Comparison of ENCODE assay signal across 9 cellular contexts in genomic region chr5:69024241-69024651, GRCh38.
A peak's percentile ranks its signal among the peaks of the same experiment; 100 is the strongest.
DNase-seq lines count a peak whose midpoint lies in the region; ATAC-seq and TF ChIP-seq lines count a peak whose summit lies in the region.
"Had no signal": no experiment of that assay in that cellular context is flagged by ENCODE, and none has a peak within 500 bp of the region (broad histone marks: within the 10 kb centered on the region; RNA-seq: fewer than 3 reads in every experiment).

No MANE protein-coding gene starts in this region.

- H3K4me1 ChIP-seq in DOHH2 (ENCODE audit: control insufficient read depth, low read length), result peaks cover 3% of the 10 kb centered on the region
- no peaks in the 10 kb centered on the region for H3K4me1 ChIP-seq in left ventricle myocardium inferior

- no peak for ATAC-seq in HG03196 (IDR thresholded peaks at IDR 0.05; ENCODE audit: unreplicated experiment)

- no peak overlapping the region for H3K4me2 ChIP-seq in DOHH2 (ENCODE audit: low read length)

- peak; percentile 81 for TF ChIP-seq CTCF in DOHH2 (IDR thresholded peaks at IDR 0.05; ENCODE audit: low read depth, low read length, poor library complexity, severe bottlenecking)
- peak; percentile 63 for TF ChIP-seq CTCF in left ventricle myocardium inferior (IDR thresholded peaks at IDR 0.05; ENCODE audit: borderline replicate concordance)

- H4K20me1 ChIP-seq in DOHH2 (ENCODE audit: control insufficient read depth, insufficient read depth, low read depth, low read length), result no peaks in the 10 kb centered on the region

- peaks cover 30% of the 10 kb centered on the region for H3K27me3 Mint-ChIP-seq in activated CD4-positive, alpha-beta memory T cell treated with anti-CD3 and anti-CD28 coated beads, Interleukin-2, amount 10 ng/mL, durations not matched to agents 7 days and 5 days

- POLR2A ChIA-PET in activated CD4-positive, alpha-beta memory T cell treated with anti-CD3 and anti-CD28 coated beads, Interleukin-2, amount 10 ng/mL, durations not matched to agents 7 days and 5 days (lab: Charles Lee), result no interaction called here

- peak; percentile 32 for DNase-seq in 8988T
- DNase-seq in NCI-H1105 (lab: John Stamatoyannopoulos, UW), result peak; percentile 23
- peak; percentile 22 for DNase-seq in activated CD4-positive, alpha-beta memory T cell treated with anti-CD3 and anti-CD28 coated beads, Interleukin-2, amount 10 ng/mL, durations not matched to agents 7 days and 5 days
- no peak for DNase-seq in left ventricle myocardium inferior
- peak; percentile 76 for DNase-seq in superior temporal gyrus (ENCODE audit: extremely low spot score)
- DNase-seq in T-helper 9 cell, result no peak

- H3K27ac Mint-ChIP-seq in activated CD4-positive, alpha-beta memory T cell treated with anti-CD3 and anti-CD28 coated beads, Interleukin-2, amount 10 ng/mL, durations not matched to agents 7 days and 5 days, result no peak overlapping the region
- H3K27ac Mint-ChIP-seq: stimulated activated naive CD8-positive, alpha-beta T cell treated with anti-CD3 and anti-CD28 coated beads, Interleukin-15, Interleukin-2, amounts not matched to agents 100 ng/mL and 50 ng/mL, for 24 hours had no signal

- intact Hi-C loops in left ventricle myocardium inferior (cut with micrococcal nuclease), result no loop called here

- H3K9me3 Mint-ChIP-seq in activated CD4-positive, alpha-beta memory T cell treated with anti-CD3 and anti-CD28 coated beads, Interleukin-2, amount 10 ng/mL, durations not matched to agents 7 days and 5 days, result no peaks in the 10 kb centered on the region
- H3K9me3 Mint-ChIP-seq: stimulated activated naive CD8-positive, alpha-beta T cell treated with anti-CD3 and anti-CD28 coated beads, Interleukin-15, Interleukin-2, amounts not matched to agents 100 ng/mL and 50 ng/mL, for 24 hours had no signal

- H3K27ac ChIP-seq in DOHH2 (ENCODE audit: low read depth, low read length) (no peak overlapping the region), left ventricle myocardium inferior (replicated peaks) (no peak overlapping the region)

- H3F3A ChIP-seq in DOHH2 (ENCODE audit: control insufficient read depth, insufficient read depth), result no peaks in the 10 kb centered on the region

- H3K27me3 ChIP-seq in DOHH2 (ENCODE audit: control insufficient read depth, low read length) (peaks cover 3% of the 10 kb centered on the region), left ventricle myocardium inferior (ENCODE audit: low read depth) (no peaks in the 10 kb centered on the region)

- H3K9me2 ChIP-seq in DOHH2 (replicated peaks; ENCODE audit: control insufficient read depth, low read length), result no peaks in the 10 kb centered on the region

- CTCF ChIA-PET in activated CD4-positive, alpha-beta memory T cell treated with anti-CD3 and anti-CD28 coated beads, Interleukin-2, amount 10 ng/mL, durations not matched to agents 7 days and 5 days (lab: Charles Lee), result interaction anchor here (0.7 to 1.4 kb wide), 8 partner anchors 12 to 808 kb away, joined by 3 to 5 read pairs (median 3); partner anchors contain the start of gene SLC30A5

- H3K79me2 ChIP-seq in DOHH2 (ENCODE audit: control insufficient read depth, low read length), result no peaks in the 10 kb centered on the region

- H3K4me3 ChIP-seq in DOHH2 (ENCODE audit: low read length) (no peak overlapping the region), left ventricle myocardium inferior (no peak overlapping the region)

- H3K9me3 ChIP-seq in DOHH2 (ENCODE audit: control insufficient read depth, insufficient read depth, low read length) (no peaks in the 10 kb centered on the region), left ventricle myocardium inferior (replicated peaks) (no peaks in the 10 kb centered on the region)

- no peak overlapping the region for H3K4me3 Mint-ChIP-seq in activated CD4-positive, alpha-beta memory T cell treated with anti-CD3 and anti-CD28 coated beads, Interleukin-2, amount 10 ng/mL, durations not matched to agents 7 days and 5 days
- H3K4me3 Mint-ChIP-seq: stimulated activated naive CD8-positive, alpha-beta T cell treated with anti-CD3 and anti-CD28 coated beads, Interleukin-15, Interleukin-2, amounts not matched to agents 100 ng/mL and 50 ng/mL, for 24 hours had no signal

- no peaks in the 10 kb centered on the region for H3K36me3 Mint-ChIP-seq in activated CD4-positive, alpha-beta memory T cell treated with anti-CD3 and anti-CD28 coated beads, Interleukin-2, amount 10 ng/mL, durations not matched to agents 7 days and 5 days (ENCODE audit: low read depth)

- no peaks in the 10 kb centered on the region for H3K4me1 Mint-ChIP-seq in activated CD4-positive, alpha-beta memory T cell treated with anti-CD3 and anti-CD28 coated beads, Interleukin-2, amount 10 ng/mL, durations not matched to agents 7 days and 5 days

- no peaks in the 10 kb centered on the region for H3K36me3 ChIP-seq in DOHH2 (ENCODE audit: control insufficient read depth, low read length)
- H3K36me3 ChIP-seq in left ventricle myocardium inferior, result no peaks in the 10 kb centered on the region

Comparison
In these comparisons a context has a peak if more than half of its experiments do, and no peak if none do; other contexts are left out.
1. DNase-seq: peak in 8988T (single experiment), NCI-H1105 (single experiment), activated CD4-positive, alpha-beta memory T cell treated with anti-CD3 and anti-CD28 coated beads, Interleukin-2, amount 10 ng/mL, durations not matched to agents 7 days and 5 days (single experiment) and superior temporal gyrus (single experiment); none in left ventricle myocardium inferior (single experiment) and T-helper 9 cell (single experiment).